In genomic region chr10:113916053-113916452, GRCh38 we compare ENCODE assay signal across 19 cellular contexts.
"Had no signal": no experiment of that assay in that cellular context is flagged by ENCODE, and none has a peak within 500 bp of the region (broad histone marks: within the 10 kb centered on the region; RNA-seq: fewer than 3 reads in every experiment).

No MANE protein-coding gene starts in this region.

- DNase-seq: activated CD4-positive, alpha-beta T cell treated with anti-CD3 and anti-CD28 coated beads, Interleukin-2, amount 10 ng/mL, durations not matched to agents 7 days and 5 days; activated CD4-positive, CD25-positive, alpha-beta regulatory T cell treated with anti-CD3 and anti-CD28 coated beads, Interleukin-2, amount 50 U/mL, for 72 hours; activated CD8-positive, alpha-beta T cell treated with anti-CD3 and anti-CD28 coated beads for 36 hours; activated gamma-delta T cell treated with Interleukin-2 at 50 U/mL for 16 hours; aorta; central memory CD4-positive, alpha-beta T cell; dorsolateral prefrontal cortex; effector memory CD8-positive, alpha-beta T cell; heart left ventricle; islet precursor cell; nucleus accumbens; right lobe of liver; stimulated activated CD4-positive, alpha-beta T cell treated with anti-CD3 and anti-CD28 coated beads, Interleukin-1b, Interleukin-23, amount 100 ng/mL, for 48 hours; substantia nigra; T-cell; thyroid gland; WERI-Rb-1 had no signal

- H3K4me3 ChIP-seq: dorsolateral prefrontal cortex, heart left ventricle, right lobe of liver, skin epidermis, thyroid gland had no signal

- H3K27ac ChIP-seq: dorsolateral prefrontal cortex, right lobe of liver, skin epidermis, thyroid gland, WERI-Rb-1 had no signal

- H3K9me3 ChIP-seq: heart left ventricle, right lobe of liver, thyroid gland had no signal

- H3K36me3 ChIP-seq: right lobe of liver, thyroid gland, WERI-Rb-1 had no signal

- H3K4me1 ChIP-seq: thyroid gland had no signal

- H3K27me3 ChIP-seq: dorsolateral prefrontal cortex, heart left ventricle, right lobe of liver, thyroid gland had no signal

- ATAC-seq: activated CD8-positive, alpha-beta T cell treated with anti-CD3 and anti-CD28 coated beads for 36 hours; effector memory CD8-positive, alpha-beta T cell; heart left ventricle; left lobe of liver; right lobe of liver; T-cell had no signal
